In the genomic region with DNA sequence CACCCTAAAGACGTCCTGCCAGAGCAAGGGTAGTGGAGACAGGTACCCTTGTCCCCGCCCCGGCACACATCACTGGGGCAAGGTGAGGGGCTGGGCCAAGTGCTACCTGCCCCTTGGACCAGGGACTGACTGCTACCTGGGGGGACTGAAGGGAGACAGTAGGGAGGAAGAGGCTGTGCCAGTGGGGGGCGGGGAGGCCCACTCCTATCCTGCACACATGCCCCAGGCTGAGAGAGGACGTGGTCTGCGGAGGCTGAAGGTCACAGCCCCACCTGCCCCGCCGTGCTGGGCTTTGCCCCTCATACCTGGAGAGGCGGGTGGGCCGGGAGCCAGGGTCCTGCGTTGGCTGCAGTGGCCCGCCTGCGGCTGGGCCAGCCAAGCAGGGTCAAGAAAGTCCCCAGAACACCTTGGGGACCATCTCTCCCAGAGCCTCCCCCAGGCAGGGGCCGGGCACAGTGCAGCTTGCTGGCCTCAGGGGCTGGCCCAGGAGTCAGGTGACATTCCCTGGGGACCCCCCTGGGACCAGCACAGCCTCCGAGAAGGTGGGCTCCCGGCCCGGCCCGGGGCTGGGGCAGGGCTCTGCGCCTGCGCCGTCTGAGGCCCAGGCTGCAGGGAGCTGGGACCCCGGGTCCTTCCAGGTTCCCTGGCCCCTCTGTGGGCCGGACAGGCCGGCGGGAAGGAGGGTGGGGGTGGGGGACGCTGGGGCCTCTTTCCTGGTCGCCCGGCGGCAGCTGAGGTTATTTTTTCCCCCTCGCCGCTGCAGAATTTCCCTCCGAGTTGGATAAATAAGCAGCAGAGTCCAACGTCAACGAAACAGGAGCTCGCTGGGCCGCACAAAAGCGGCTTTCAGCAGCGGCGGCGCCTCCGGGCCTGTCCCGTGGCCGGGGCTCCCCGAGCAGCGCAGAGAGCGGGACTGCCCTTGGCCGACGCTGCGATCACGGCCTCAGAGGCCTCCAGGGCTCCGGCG, we compare ENCODE assay signal across 10 cellular contexts. TPM values are rescaled to one million over a fixed set of nuclear protein-coding genes. Genes with fewer than 3 reads are reported as not detected.
DNase-seq lines count a peak whose midpoint lies in the region; ATAC-seq and TF ChIP-seq lines count a peak whose summit lies in the region.
"Had no signal": no experiment of that assay in that cellular context is flagged by ENCODE, and none has a peak within 500 bp of the region (broad histone marks: within the 10 kb centered on the region; RNA-seq: fewer than 3 reads in every experiment).

No MANE protein-coding gene starts in this region.

- H3K9me3 ChIP-seq in ascending aorta (no peaks in the 10 kb centered on the region), iPS-18a (ENCODE audit: control insufficient read depth, low read depth, low read length) (no peaks in the 10 kb centered on the region)
- no peaks in the 10 kb centered on the region for H3K9me3 ChIP-seq in naive thymus-derived CD4-positive, alpha-beta T cell (ENCODE audit: control insufficient read depth in 2 of 3, low read length in 3 of 3)

- H3K27ac Mint-ChIP-seq in naive thymus-derived CD4-positive, alpha-beta T cell: no peak overlapping the region
- H3K27ac Mint-ChIP-seq: HFFc6 had no signal

- H3K4me3 Mint-ChIP-seq in naive thymus-derived CD4-positive, alpha-beta T cell: no peak overlapping the region
- H3K4me3 Mint-ChIP-seq: HFFc6 had no signal

- H3K36me3 Mint-ChIP-seq in naive thymus-derived CD4-positive, alpha-beta T cell: no peaks in the 10 kb centered on the region

- H3K4me1 ChIP-seq in ascending aorta (no peaks in the 10 kb centered on the region), iPS-18a (ENCODE audit: control insufficient read depth, low read depth, low read length) (peaks cover 3% of the 10 kb centered on the region)
- H3K4me1 ChIP-seq in naive thymus-derived CD4-positive, alpha-beta T cell (ENCODE audit: control insufficient read depth in 2 of 2, insufficient read depth in 2 of 2, low read length in 2 of 2): no peaks in the 10 kb centered on the region

- H3K4me3 ChIP-seq in ascending aorta: peak overlapping the region; percentile 32 to 60
- H3K4me3 ChIP-seq in iPS-18a (ENCODE audit: low read length): peak overlapping the region; percentile 44
- peak overlapping the region in 4 of 7 experiments; percentile 9 to 24 (median 12) for H3K4me3 ChIP-seq in skin epidermis
- no peak overlapping the region for H3K4me3 ChIP-seq in naive thymus-derived CD4-positive, alpha-beta T cell (ENCODE audit: low read length)

- TF ChIP-seq CTCF in ascending aorta (IDR thresholded peaks at IDR 0.05): no peak

- POLR2A ChIA-PET in naive thymus-derived CD4-positive, alpha-beta T cell (lab: Charles Lee): no interaction called here

- ATAC-seq in GM19035 (IDR thresholded peaks at IDR 0.05; ENCODE audit: unreplicated experiment) (peak; percentile 64), GM18498 (IDR thresholded peaks at IDR 0.05; ENCODE audit: unreplicated experiment) (no peak)
- no peak for ATAC-seq in naive thymus-derived CD4-positive, alpha-beta T cell

- H3K36me3 ChIP-seq in ascending aorta (no peaks in the 10 kb centered on the region), iPS-18a (ENCODE audit: control insufficient read depth, low read depth, low read length) (no peaks in the 10 kb centered on the region)
- H3K36me3 ChIP-seq in naive thymus-derived CD4-positive, alpha-beta T cell (ENCODE audit: control insufficient read depth in 2 of 3, insufficient read depth in 3 of 3, low read length in 3 of 3): no peaks in the 10 kb centered on the region

- H3K27me3 ChIP-seq in ascending aorta: no peaks in the 10 kb centered on the region
- no peaks in the 10 kb centered on the region for H3K27me3 ChIP-seq in iPS-18a (ENCODE audit: control insufficient read depth, insufficient read depth, low read length)
- no peaks in the 10 kb centered on the region for H3K27me3 ChIP-seq in naive thymus-derived CD4-positive, alpha-beta T cell (ENCODE audit: control insufficient read depth in 2 of 2, insufficient read depth in 2 of 2, low read length in 2 of 2)

- DNase-seq in ascending aorta (ENCODE audit: low spot score in 2 of 2): no peak
- no peak for DNase-seq in NCI-H748 treated with DMSO at 0.1 percent for 48 hours (lab: John Stamatoyannopoulos, UW)
- no peak for DNase-seq in EL
- no peak for DNase-seq in naive thymus-derived CD4-positive, alpha-beta T cell
- DNase-seq: HFFc6, NCI-H2081 treated with DMSO at 0.1 percent for 48 hours had no signal

- intact Hi-C loops in ascending aorta (cut with DNase I): no loop called here
- intact Hi-C loops in naive thymus-derived CD4-positive, alpha-beta T cell (cut with micrococcal nuclease): no loop called here

- CTCF ChIA-PET in naive thymus-derived CD4-positive, alpha-beta T cell (lab: Charles Lee): no interaction called here

- no peak overlapping the region for H3K9ac ChIP-seq in iPS-18a (ENCODE audit: low read length)

- H3K4me1 Mint-ChIP-seq in naive thymus-derived CD4-positive, alpha-beta T cell: peaks cover 0 to 7% (median 5%) of the 10 kb centered on the region in 7 donors

- no peaks in the 10 kb centered on the region for H3K9me3 Mint-ChIP-seq in naive thymus-derived CD4-positive, alpha-beta T cell
- H3K9me3 Mint-ChIP-seq: HFFc6 had no signal

- H3K27ac ChIP-seq in ascending aorta (no peak overlapping the region), iPS-18a (ENCODE audit: low read length) (no peak overlapping the region), skin epidermis (peak overlapping the region in 7 of 21 experiments; percentile 1 to 71 (median 44))
- H3K27ac ChIP-seq in naive thymus-derived CD4-positive, alpha-beta T cell (ENCODE audit: low read depth, low read length): no peak overlapping the region

- peaks cover 0 to 7% (median 0%) of the 10 kb centered on the region in 5 donors for H3K27me3 Mint-ChIP-seq in naive thymus-derived CD4-positive, alpha-beta T cell

RNA-seq across cellular contexts. Expression of gene FZD9, which starts 9.8 kb away (rescaled TPM):
- total RNA-seq in ascending aorta: 0.43 TPM
- total RNA-seq in naive thymus-derived CD4-positive, alpha-beta T cell: under 1 TPM in 3 of 5 experiments, not detected in 2; 0.15 to 0.24 (median 0.22) TPM
- polyA plus RNA-seq in naive thymus-derived CD4-positive, alpha-beta T cell: under 1 TPM; 0.07 to 0.18 TPM
